In the genomic region with DNA sequence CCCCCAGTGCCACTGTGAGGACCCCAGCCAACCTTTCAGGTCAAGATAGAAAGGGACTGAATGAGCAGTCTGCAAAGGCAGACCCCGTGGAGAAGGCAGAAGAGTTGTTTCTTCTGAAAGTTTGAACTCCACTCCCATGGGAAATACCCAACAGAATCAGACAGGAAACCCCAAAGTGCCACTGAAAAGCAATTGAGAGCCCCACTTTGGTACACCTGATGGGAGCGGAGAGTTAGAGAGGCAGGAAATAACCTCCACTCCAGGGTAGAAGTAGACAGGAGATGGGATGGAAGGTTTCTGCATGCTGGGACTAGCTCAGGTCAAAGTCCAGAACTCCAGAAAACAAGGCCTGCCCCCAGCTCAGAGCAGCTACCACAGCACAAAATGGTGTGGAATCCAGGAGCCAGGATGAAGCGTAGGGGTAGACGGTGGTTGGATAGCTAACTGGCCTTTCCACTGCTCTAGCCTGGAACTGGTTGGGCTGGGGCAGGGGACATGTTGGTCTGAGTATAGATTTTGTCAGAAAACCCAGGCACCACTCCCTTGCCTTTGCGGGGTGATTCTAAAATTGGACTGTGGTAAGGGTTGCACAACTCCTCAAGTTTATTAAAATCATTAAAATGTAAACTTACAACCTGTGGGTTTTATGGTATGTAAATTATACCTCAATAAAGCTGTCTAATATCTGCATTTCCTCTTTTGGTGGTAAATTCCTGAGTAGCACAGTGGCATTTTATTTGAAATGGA, we compare ENCODE assay signal across 10 cellular contexts. TPM values are rescaled to one million over a fixed set of nuclear protein-coding genes. Genes with fewer than 3 reads are reported as not detected.
DNase-seq lines count a peak whose midpoint lies in the region; ATAC-seq and TF ChIP-seq lines count a peak whose summit lies in the region.
"Had no signal": no experiment of that assay in that cellular context is flagged by ENCODE, and none has a peak within 500 bp of the region (broad histone marks: within the 10 kb centered on the region; RNA-seq: fewer than 3 reads in every experiment).

No MANE protein-coding gene starts in this region.

- H3K27ac Mint-ChIP-seq in CD4-positive, CD25-positive, alpha-beta regulatory T cell, result peak overlapping the region; percentile 57 to 91 (median 84)
- peak overlapping the region; percentile 97 for H3K27ac Mint-ChIP-seq in activated T-helper 17 cell treated with anti-CD3 and anti-CD28 coated beads, Interleukin-2, amount 50 U/mL, for 72 hours

- H2BK120ac ChIP-seq in IMR-90 (ENCODE audit: low read depth, low read length), result peak overlapping the region; percentile 69

- H2AFZ ChIP-seq in IMR-90 (replicated peaks; ENCODE audit: low read length, poor library complexity), result peak overlapping the region; percentile 35

- peak overlapping the region; percentile 12 for H3K18ac ChIP-seq in IMR-90 (ENCODE audit: low read depth, low read length)

- H2AK9ac ChIP-seq in IMR-90 (replicated peaks; ENCODE audit: low read depth, low read length, poor library complexity), result no peak overlapping the region

- peak overlapping the region; percentile 6; the same call in 1 of the 2 replicates for H3K4me2 ChIP-seq in IMR-90 (ENCODE audit: low read depth, low read length)

- WGBS in IMR-90 (ENCODE audit: extremely low coverage in 2 of 2, insufficient read length in 1 of 2), 2 experiments, result no CpG with 5 or more reads among the region's 5 CpGs
- WGBS in right lobe of liver (ENCODE audit: insufficient coverage, low coverage, low lambda C conversion rate, missing lambda C conversion rate), result 32% methylated on average over 3 of the region's 5 CpGs

- in situ Hi-C loops in IMR-90 (cut with MboI; ENCODE audit: low sequenced_read_pairs), result no loop called here

- peaks cover 11% of the 10 kb centered on the region for H3K36me3 Mint-ChIP-seq in CD4-positive, CD25-positive, alpha-beta regulatory T cell
- H3K36me3 Mint-ChIP-seq in activated T-helper 17 cell treated with anti-CD3 and anti-CD28 coated beads, Interleukin-2, amount 50 U/mL, for 72 hours (ENCODE audit: low read depth), result peaks cover 39% of the 10 kb centered on the region

- peak overlapping the region; percentile 80 for H3K27ac ChIP-seq in CD4-positive, CD25-positive, alpha-beta regulatory T cell (ENCODE audit: insufficient read depth, low read length, poor library complexity, severe bottlenecking)
- H3K27ac ChIP-seq in IMR-90 (ENCODE audit: insufficient read depth, low read length), result peak overlapping the region; percentile 55; the same call in 1 of the 2 replicates
- H3K27ac ChIP-seq in right lobe of liver, result peak overlapping the region in 2 of 3 donors; percentile 47 to 67

- H3K4me1 Mint-ChIP-seq in CD4-positive, CD25-positive, alpha-beta regulatory T cell, result peaks cover 6 to 35% (median 21%) of the 10 kb centered on the region in 4 donors
- peaks cover 11% of the 10 kb centered on the region for H3K4me1 Mint-ChIP-seq in activated T-helper 17 cell treated with anti-CD3 and anti-CD28 coated beads, Interleukin-2, amount 50 U/mL, for 72 hours

- POLR2A ChIA-PET in IMR-90 (lab: Charles Lee; ENCODE audit: unreplicated experiment), result no interaction called here

- peaks cover 23% of the 10 kb centered on the region for H4K20me1 ChIP-seq in IMR-90 (ENCODE audit: insufficient read depth, low read length)

- peak overlapping the region; percentile 3 for H4K5ac ChIP-seq in IMR-90 (ENCODE audit: low read depth, low read length)

- H4K91ac ChIP-seq in IMR-90 (ENCODE audit: insufficient read depth, low read depth, low read length), result peak overlapping the region; percentile 70

- peak overlapping the region; percentile 21 for H3K23ac ChIP-seq in IMR-90 (ENCODE audit: low read depth, low read length)

- peak in 2 of 3 donors; percentile 21 to 39 for DNase-seq in CD4-positive, CD25-positive, alpha-beta regulatory T cell
- DNase-seq in IMR-90 (peak; percentile 50), right lobe of liver (peak in 1 of 3 donors; percentile 63), cortex of kidney (lab: John Stamatoyannopoulos, UW) (no peak), activated gamma-delta T cell (lab: John Stamatoyannopoulos, UW) (no peak)
- DNase-seq: activated CD8-positive, alpha-beta memory T cell treated with anti-CD3 and anti-CD28 coated beads for 24 hours; stimulated activated CD4-positive, alpha-beta T cell treated with anti-CD3 and anti-CD28 coated beads, Interleukin-12 subunit alpha, Interleukin-12 subunit beta, amount 100 ng/mL, for 4 hours had no signal

- H4K8ac ChIP-seq in IMR-90 (ENCODE audit: low read depth in 2 of 2, low read length in 2 of 2), result peak overlapping the region in 1 of 2 experiments; percentile 75; a peak in 1 of 4 replicates

- no peak for ATAC-seq in CD4-positive, CD25-positive, alpha-beta regulatory T cell (ENCODE audit: low read depth in 2 of 2)
- ATAC-seq in IMR-90 (ENCODE audit: low read depth) (peak; percentile 2; the same call in 1 of the 2 replicates), right lobe of liver (peak in 2 of 4 donors; percentile 1 to 5), HG03095 (IDR thresholded peaks at IDR 0.05; ENCODE audit: unreplicated experiment) (no peak), GM18517 (IDR thresholded peaks at IDR 0.05; ENCODE audit: unreplicated experiment) (no peak)
- no peak for ATAC-seq in activated T-helper 17 cell treated with anti-CD3 and anti-CD28 coated beads, Interleukin-2, amount 50 U/mL, for 72 hours (replicated peaks)

- peak overlapping the region; percentile 7 for H3K4me3 ChIP-seq in CD4-positive, CD25-positive, alpha-beta regulatory T cell (ENCODE audit: low read depth, low read length)
- H3K4me3 ChIP-seq in IMR-90 (ENCODE audit: insufficient read depth, low read depth, low read length) (no peak overlapping the region), right lobe of liver (no peak overlapping the region)

- TF ChIP-seq CTCF in IMR-90 (conservative IDR thresholded peaks at IDR 0.05; ENCODE audit: low read depth, low read length), result no peak
- TF ChIP-seq CTCF in right lobe of liver (IDR thresholded peaks at IDR 0.05), result no peak

- dilution Hi-C loops in IMR-90 (cut with HindIII; ENCODE audit: low sequenced_read_pairs, unreplicated experiment), result no loop called here

- no peaks in the 10 kb centered on the region for H3K27me3 Mint-ChIP-seq in CD4-positive, CD25-positive, alpha-beta regulatory T cell
- no peaks in the 10 kb centered on the region for H3K27me3 Mint-ChIP-seq in activated T-helper 17 cell treated with anti-CD3 and anti-CD28 coated beads, Interleukin-2, amount 50 U/mL, for 72 hours

- H3K9me3 Mint-ChIP-seq in CD4-positive, CD25-positive, alpha-beta regulatory T cell, result peaks cover 0 to 1% (median 0%) of the 10 kb centered on the region in 7 donors
- no peaks in the 10 kb centered on the region for H3K9me3 Mint-ChIP-seq in activated T-helper 17 cell treated with anti-CD3 and anti-CD28 coated beads, Interleukin-2, amount 50 U/mL, for 72 hours

- peak overlapping the region; percentile 76 to 91 (median 87) for H3K4me3 Mint-ChIP-seq in CD4-positive, CD25-positive, alpha-beta regulatory T cell
- peak overlapping the region; percentile 99 for H3K4me3 Mint-ChIP-seq in activated T-helper 17 cell treated with anti-CD3 and anti-CD28 coated beads, Interleukin-2, amount 50 U/mL, for 72 hours

- TF ChIP-seq RAD21 in IMR-90 (IDR thresholded peaks at IDR 0.05; ENCODE audit: low read length), result no peak

- H2BK15ac ChIP-seq in IMR-90 (ENCODE audit: low read depth, low read length), result peak overlapping the region; percentile 63; the same call in 2 of the 3 replicates

- peak overlapping the region; percentile 91 for H2BK20ac ChIP-seq in IMR-90 (ENCODE audit: low read depth, low read length)

- H3K36me3 ChIP-seq in CD4-positive, CD25-positive, alpha-beta regulatory T cell (ENCODE audit: control insufficient read depth, insufficient read depth, low read length), result no peaks in the 10 kb centered on the region
- peaks cover 2% of the 10 kb centered on the region; the same call in 1 of the 2 replicates for H3K36me3 ChIP-seq in IMR-90 (ENCODE audit: control insufficient read depth, insufficient read depth, low read length)
- peaks cover 0 to 2% (median 0%) of the 10 kb centered on the region in 4 donors for H3K36me3 ChIP-seq in right lobe of liver

- H3K79me1 ChIP-seq in IMR-90 (ENCODE audit: low read depth in 1 of 2, low read length in 2 of 2), result peaks cover 6 to 24% of the 10 kb centered on the region in 2 experiments

- no peak overlapping the region for H3K56ac ChIP-seq in IMR-90 (ENCODE audit: extremely low read depth, insufficient read depth, low read length)

- peaks cover 40% of the 10 kb centered on the region for H3K4me1 ChIP-seq in CD4-positive, CD25-positive, alpha-beta regulatory T cell (ENCODE audit: control insufficient read depth, insufficient read depth, low read length, poor library complexity, severe bottlenecking)
- H3K4me1 ChIP-seq in IMR-90 (ENCODE audit: control insufficient read depth, insufficient read depth, low read length) (peaks cover 27% of the 10 kb centered on the region), right lobe of liver (peaks cover 0 to 22% (median 8%) of the 10 kb centered on the region in 4 donors)

- peak overlapping the region; percentile 88 for H2AK5ac ChIP-seq in IMR-90 (ENCODE audit: low read depth, low read length)

- peak overlapping the region; percentile 46 for H3K14ac ChIP-seq in IMR-90 (replicated peaks; ENCODE audit: low read depth, low read length)

- no TSS peak for BruUV-seq in IMR-90 (replicated peaks; lab: Mats Ljungman, UMichigan)

- intact Hi-C loops in IMR-90 (cut with micrococcal nuclease) (loop anchor here (2.0 kb wide), 1 partner anchor 125 kb away; a partner anchor contains a TSS), right lobe of liver (cut with DNase I) (no loop called here)

- H3K27me3 ChIP-seq in CD4-positive, CD25-positive, alpha-beta regulatory T cell (ENCODE audit: control insufficient read depth, insufficient read depth, low read length), result no peaks in the 10 kb centered on the region
- no peaks in the 10 kb centered on the region for H3K27me3 ChIP-seq in IMR-90 (ENCODE audit: control insufficient read depth, insufficient read depth, low read length)
- no peaks in the 10 kb centered on the region for H3K27me3 ChIP-seq in right lobe of liver

- no peaks in the 10 kb centered on the region for H3K9me3 ChIP-seq in CD4-positive, CD25-positive, alpha-beta regulatory T cell (ENCODE audit: control insufficient read depth in 2 of 2, low read length in 2 of 2)
- no peaks in the 10 kb centered on the region for H3K9me3 ChIP-seq in IMR-90 (ENCODE audit: control insufficient read depth, insufficient read depth, low read length)
- no peaks in the 10 kb centered on the region for H3K9me3 ChIP-seq in right lobe of liver

- TF ChIP-seq POLR2A in IMR-90 (IDR thresholded peaks at IDR 0.05; ENCODE audit: low read depth, low read length) (no peak), right lobe of liver (IDR thresholded peaks at IDR 0.05) (no peak)

- H3K9me1 ChIP-seq in IMR-90 (ENCODE audit: insufficient read depth, low read length), result peaks cover 18% of the 10 kb centered on the region

- no peak overlapping the region for H3K9ac ChIP-seq in IMR-90 (ENCODE audit: low read depth, low read length)

- H2BK5ac ChIP-seq in IMR-90 (ENCODE audit: low read depth, low read length, poor library complexity, severe bottlenecking), result peak overlapping the region; percentile 29

- CTCF ChIA-PET in IMR-90 (lab: Yijun Ruan, JAX), result no interaction called here

- peak overlapping the region; percentile 79 for H3K4ac ChIP-seq in IMR-90 (ENCODE audit: low read depth, low read length)

RNA-seq across cellular contexts. Expression of a gene that starts 1.9 kb away (rescaled TPM):
- 57.2 TPM for total RNA-seq in CD4-positive, CD25-positive, alpha-beta regulatory T cell
- 10 to 100 TPM; 14.5 to 21.9 (median 19.1) TPM for polyA plus RNA-seq in CD4-positive, CD25-positive, alpha-beta regulatory T cell
- total RNA-seq in IMR-90 (2012; rRNA removed), result 9.2 and 9.9 TPM in 2 replicates
- 14.0 and 15.7 TPM in 2 replicates for polyA plus RNA-seq in IMR-90 (2012; rRNA removed)
- 6.9 and 17.3 TPM in 2 replicates for polyA plus RNA-seq in IMR-90 (2012; cell fraction: cytosol; rRNA removed)
- polyA plus RNA-seq in IMR-90 (2012; cell fraction: nucleus; rRNA removed; ENCODE audit: low replicate concordance), result 14.8 and 26.5 TPM in 2 replicates
- total RNA-seq in activated T-helper 17 cell treated with anti-CD3 and anti-CD28 coated beads, Interleukin-2, amount 50 U/mL, for 72 hours, result 10 to 100 TPM; 26.1 to 49.7 TPM
- 10 to 100 TPM; 21.8 to 67.2 (median 38.5) TPM for total RNA-seq in right lobe of liver

RNA-seq across cellular contexts. Expression of a gene that starts 37.4 kb away (rescaled TPM):
- 45.8 TPM for total RNA-seq in CD4-positive, CD25-positive, alpha-beta regulatory T cell
- polyA plus RNA-seq in CD4-positive, CD25-positive, alpha-beta regulatory T cell, result 100 to 1,000 TPM in 1 of 4 donors, 10 to 100 TPM in 3; 84.2 to 109 (median 88.2) TPM
- total RNA-seq in IMR-90 (2012; rRNA removed) (28.5 and 39.7 TPM in 2 replicates), right lobe of liver (10 to 100 TPM in 2 of 6 experiments, 1 to 10 TPM in 4; 2.8 to 10.8 (median 8.9) TPM)
- polyA plus RNA-seq in IMR-90 (2012; rRNA removed), result 29.6 and 31.5 TPM in 2 replicates
- 24.3 and 57.5 TPM in 2 replicates for polyA plus RNA-seq in IMR-90 (2012; cell fraction: cytosol; rRNA removed)
- 7.6 and 7.8 TPM in 2 replicates for polyA plus RNA-seq in IMR-90 (2012; cell fraction: nucleus; rRNA removed; ENCODE audit: low replicate concordance)
- total RNA-seq in activated T-helper 17 cell treated with anti-CD3 and anti-CD28 coated beads, Interleukin-2, amount 50 U/mL, for 72 hours, result 10 to 100 TPM; 59.3 to 70.9 TPM

Comparison
In these comparisons a context has a peak if more than half of its experiments do, and no peak if none do; other contexts are left out.
1. DNase-seq: peak in CD4-positive, CD25-positive, alpha-beta regulatory T cell (2 of 3) and IMR-90 (single experiment); none in cortex of kidney (single experiment) and activated gamma-delta T cell (single experiment).
2. Peak in every context shown above with its lines, with median percentiles within 50 percentile points of each other: H3K27ac ChIP-seq.